19 cellular contexts compared by ENCODE assay signal in the genomic region with DNA sequence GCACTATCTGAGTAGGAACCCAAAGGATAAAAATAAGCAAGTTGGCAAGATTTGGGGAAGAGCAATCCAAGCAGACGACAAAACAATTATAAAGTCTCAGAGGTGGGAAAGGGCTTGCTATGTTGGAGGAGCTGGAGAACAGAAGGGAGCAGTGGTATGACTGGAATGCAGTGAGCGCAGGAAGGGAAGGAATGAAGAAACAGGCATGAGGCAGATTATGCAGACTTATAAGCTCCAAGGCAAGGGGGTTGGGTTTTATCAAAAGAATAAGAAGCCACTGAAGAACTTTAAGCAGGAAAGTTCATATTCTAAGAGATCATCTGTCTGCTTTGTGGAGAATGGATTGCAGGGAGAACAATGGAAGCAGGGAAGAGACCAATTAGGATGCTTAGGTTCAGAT. TPM values are rescaled to one million over a fixed set of nuclear protein-coding genes. Genes with fewer than 3 reads are reported as not detected.
DNase-seq lines count a peak whose midpoint lies in the region; ATAC-seq and TF ChIP-seq lines count a peak whose summit lies in the region.
"Had no signal": no experiment of that assay in that cellular context is flagged by ENCODE, and none has a peak within 500 bp of the region (broad histone marks: within the 10 kb centered on the region; RNA-seq: fewer than 3 reads in every experiment).

No MANE protein-coding gene starts in this region.

- H3K4me1 ChIP-seq in HAP-1 = peaks cover 19% of the 10 kb centered on the region
- H3K4me1 ChIP-seq: left lung, uterus had no signal

- no peaks in the 10 kb centered on the region for H3K36me3 ChIP-seq in HAP-1 (replicated peaks)
- H3K36me3 ChIP-seq: uterus had no signal

- ATAC-seq in HG03342 (IDR thresholded peaks at IDR 0.05; ENCODE audit: unreplicated experiment) = no peak
- no peak for ATAC-seq in HG03280 (IDR thresholded peaks at IDR 0.05; ENCODE audit: unreplicated experiment)
- no peak for ATAC-seq in HG03469 (IDR thresholded peaks at IDR 0.05; ENCODE audit: unreplicated experiment)
- ATAC-seq: left lung; naive thymus-derived CD4-positive, alpha-beta T cell; stimulated activated effector memory CD8-positive, alpha-beta T cell treated with anti-CD3 and anti-CD28 coated beads, Interleukin-12 subunit alpha, Interleukin-12 subunit beta, amount 100 ng/mL, for 72 hours; T-cell had no signal

- no peak for TF ChIP-seq CTCF in astrocyte of the cerebellum (IDR thresholded peaks at IDR 0.05; ENCODE audit: low read depth, low read length, missing control alignments)

- H3K9me3 ChIP-seq in HAP-1 = no peaks in the 10 kb centered on the region
- H3K9me3 ChIP-seq: left lung, uterus had no signal

- H3K4me3 ChIP-seq in HAP-1 (no peak overlapping the region), astrocyte of the cerebellum (ENCODE audit: low read depth, low read length) (no peak overlapping the region)
- H3K4me3 ChIP-seq: hepatocyte, left lung, uterus had no signal

- in situ Hi-C loops in HAP-1 (cut with MboI; ENCODE audit: low sequenced_read_pairs) = no loop called here
- in situ Hi-C loops in astrocyte of the cerebellum (cut with HindIII; ENCODE audit: low sequenced_read_pairs) = no loop called here

- H3K27me3 ChIP-seq in HAP-1 (ENCODE audit: low read depth) = no peaks in the 10 kb centered on the region
- H3K27me3 ChIP-seq: hepatocyte, left lung, uterus had no signal

- DNase-seq in A172 (ENCODE audit: low spot score) = peak; percentile 64
- DNase-seq in HAP-1 (ENCODE audit: low spot score in 2 of 2) = peak; percentile 35 to 66
- DNase-seq in astrocyte of the cerebellum (ENCODE audit: low read depth) = peak; percentile 48
- DNase-seq in iPS-NIHi7 (ENCODE audit: extremely low spot score) = peak; percentile 15
- no peak for DNase-seq in MV-4-11 (lab: John Stamatoyannopoulos, UW)
- DNase-seq: 8988T; activated CD4-positive, CD25-positive, alpha-beta regulatory T cell; activated naive CD4-positive, alpha-beta T cell treated with Interleukin-2 at 50 U/mL for 16 hours; left lung; naive thymus-derived CD4-positive, alpha-beta T cell; NCI-H187; NCI-H69; T-cell; uterus had no signal

RNA-seq across cellular contexts. Expression of gene PGM2L1, which starts 31.7 kb away (rescaled TPM):
- 10.4 and 13.7 TPM in 2 replicates for total RNA-seq in A172 (2014; rRNA removed; shearing (Covaris generic))

RNA-seq across cellular contexts. Expression of gene P4HA3, which starts 55.1 kb away (rescaled TPM):
- total RNA-seq in A172 (2014; rRNA removed; shearing (Covaris generic)) = 0.48 and 1.5 TPM in 2 replicates
- total RNA-seq: naive thymus-derived CD4-positive, alpha-beta T cell; T-cell had no signal
